1 cellular context compared by ENCODE assay signal in the genomic region with DNA sequence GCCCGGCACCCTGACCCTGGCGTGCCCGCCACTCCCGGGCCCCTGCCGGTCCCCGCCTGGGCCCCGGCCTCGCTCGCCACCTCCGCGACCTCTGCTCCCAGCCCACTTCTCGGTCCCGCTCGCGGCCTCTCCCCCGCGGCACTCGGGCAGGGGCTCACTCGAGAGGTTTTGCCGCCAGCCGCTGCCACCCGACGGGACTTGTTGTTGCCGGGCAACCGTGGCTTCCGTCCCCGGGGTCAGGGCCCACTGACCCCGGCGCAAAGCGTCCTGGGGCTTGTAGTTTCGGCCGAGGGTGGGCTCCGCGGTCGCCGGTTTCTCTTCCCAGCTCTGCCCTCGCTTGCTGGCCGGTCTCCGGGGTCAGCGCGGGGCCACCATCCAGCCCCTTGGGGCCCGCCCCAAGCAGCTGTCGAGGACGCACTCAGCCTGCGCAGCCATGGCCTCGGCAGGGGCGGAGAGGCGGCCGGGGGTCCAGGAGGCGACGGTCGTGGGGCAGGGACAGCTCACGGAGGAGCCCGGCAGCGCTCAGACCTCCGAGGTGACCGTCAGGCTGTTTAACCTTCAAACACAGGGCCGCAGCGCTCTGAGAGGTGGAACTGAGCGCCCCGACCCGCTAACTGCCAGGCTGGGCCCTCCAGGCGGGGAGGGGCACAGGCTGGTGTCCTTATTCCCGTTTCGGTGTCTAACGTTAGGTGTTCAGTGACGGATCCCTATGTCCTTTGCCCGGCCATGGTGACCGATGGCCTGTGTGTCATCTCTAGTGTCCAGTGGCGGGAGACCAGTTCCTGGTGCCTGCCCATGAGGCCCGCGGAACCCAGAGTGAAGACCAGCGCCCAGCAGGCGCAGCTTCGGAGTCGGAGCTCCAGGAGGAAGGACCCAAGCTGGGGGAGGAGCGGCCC.
A peak's percentile ranks its signal among the peaks of the same experiment; 100 is the strongest.
TF ChIP-seq lines count a peak whose summit lies in the region.

A gene with protein sequence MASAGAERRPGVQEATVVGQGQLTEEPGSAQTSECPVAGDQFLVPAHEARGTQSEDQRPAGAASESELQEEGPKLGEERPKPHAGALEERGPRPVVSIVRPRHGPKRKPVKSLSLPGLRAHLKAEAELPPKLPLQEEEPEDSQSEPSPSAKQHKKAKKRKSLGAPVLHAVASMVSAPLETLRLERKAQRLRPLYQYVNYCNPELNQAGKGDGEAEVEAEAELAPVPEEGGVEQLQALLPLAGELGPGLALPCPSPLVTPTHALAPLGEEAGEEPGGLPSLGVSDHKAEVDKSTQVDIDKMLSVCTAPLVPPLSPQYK (plus strand): TSS at position 277 of the 896 bp plus-strand sequence. CDS start 157 bp downstream, at position 434.
A gene with protein sequence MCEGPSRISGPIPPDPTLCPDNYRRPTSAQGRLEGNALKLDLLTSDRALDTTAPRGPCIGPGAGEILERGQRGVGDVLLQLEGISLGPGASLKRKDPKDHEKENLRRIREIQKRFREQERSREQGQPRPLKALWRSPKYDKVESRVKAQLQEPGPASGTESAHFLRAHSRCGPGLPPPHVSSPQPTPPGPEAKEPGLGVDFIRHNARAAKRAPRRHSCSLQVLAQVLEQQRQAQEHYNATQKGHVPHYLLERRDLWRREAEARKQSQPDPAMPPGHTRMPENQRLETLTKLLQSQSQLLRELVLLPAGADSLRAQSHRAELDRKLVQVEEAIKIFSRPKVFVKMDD (minus strand): TSS at position 213 of the 896 bp plus-strand sequence. CDS start 308 bp downstream, outside the sequence.

TF ChIP-seq in K562, 482 proteins besides CTCF, POLR2A, EP300 and RAD21 (continued from another document):
- TF ChIP-seq, protein P1, sequence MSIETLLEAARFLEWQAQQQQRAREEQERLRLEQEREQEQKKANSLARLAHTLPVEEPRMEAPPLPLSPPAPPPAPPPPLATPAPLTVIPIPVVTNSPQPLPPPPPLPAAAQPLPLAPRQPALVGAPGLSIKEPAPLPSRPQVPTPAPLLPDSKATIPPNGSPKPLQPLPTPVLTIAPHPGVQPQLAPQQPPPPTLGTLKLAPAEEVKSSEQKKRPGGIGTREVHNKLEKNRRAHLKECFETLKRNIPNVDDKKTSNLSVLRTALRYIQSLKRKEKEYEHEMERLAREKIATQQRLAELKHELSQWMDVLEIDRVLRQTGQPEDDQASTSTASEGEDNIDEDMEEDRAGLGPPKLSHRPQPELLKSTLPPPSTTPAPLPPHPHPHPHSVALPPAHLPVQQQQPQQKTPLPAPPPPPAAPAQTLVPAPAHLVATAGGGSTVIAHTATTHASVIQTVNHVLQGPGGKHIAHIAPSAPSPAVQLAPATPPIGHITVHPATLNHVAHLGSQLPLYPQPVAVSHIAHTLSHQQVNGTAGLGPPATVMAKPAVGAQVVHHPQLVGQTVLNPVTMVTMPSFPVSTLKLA (conservative IDR thresholded peaks at IDR 0.05), result 0 out of 4 replicates have a peak, but pooled peaks of 1 of the 2 experiments have one; percentile 51
- TF ChIP-seq, protein P2, sequence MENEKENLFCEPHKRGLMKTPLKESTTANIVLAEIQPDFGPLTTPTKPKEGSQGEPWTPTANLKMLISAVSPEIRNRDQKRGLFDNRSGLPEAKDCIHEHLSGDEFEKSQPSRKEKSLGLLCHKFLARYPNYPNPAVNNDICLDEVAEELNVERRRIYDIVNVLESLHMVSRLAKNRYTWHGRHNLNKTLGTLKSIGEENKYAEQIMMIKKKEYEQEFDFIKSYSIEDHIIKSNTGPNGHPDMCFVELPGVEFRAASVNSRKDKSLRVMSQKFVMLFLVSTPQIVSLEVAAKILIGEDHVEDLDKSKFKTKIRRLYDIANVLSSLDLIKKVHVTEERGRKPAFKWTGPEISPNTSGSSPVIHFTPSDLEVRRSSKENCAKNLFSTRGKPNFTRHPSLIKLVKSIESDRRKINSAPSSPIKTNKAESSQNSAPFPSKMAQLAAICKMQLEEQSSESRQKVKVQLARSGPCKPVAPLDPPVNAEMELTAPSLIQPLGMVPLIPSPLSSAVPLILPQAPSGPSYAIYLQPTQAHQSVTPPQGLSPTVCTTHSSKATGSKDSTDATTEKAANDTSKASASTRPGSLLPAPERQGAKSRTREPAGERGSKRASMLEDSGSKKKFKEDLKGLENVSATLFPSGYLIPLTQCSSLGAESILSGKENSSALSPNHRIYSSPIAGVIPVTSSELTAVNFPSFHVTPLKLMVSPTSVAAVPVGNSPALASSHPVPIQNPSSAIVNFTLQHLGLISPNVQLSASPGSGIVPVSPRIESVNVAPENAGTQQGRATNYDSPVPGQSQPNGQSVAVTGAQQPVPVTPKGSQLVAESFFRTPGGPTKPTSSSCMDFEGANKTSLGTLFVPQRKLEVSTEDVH (IDR thresholded peaks at IDR 0.05; ENCODE audit: low read depth, partially characterized antibody), result no peak
- TF ChIP-seq SMARCB1 (IDR thresholded peaks at IDR 0.05; ENCODE audit: insufficient read length, low read depth), result no peak
- no peak for TF ChIP-seq ZNF76 (CRISPR knock-in tag; IDR thresholded peaks at IDR 0.05; ENCODE audit: borderline replicate concordance)
- TF ChIP-seq ZNF551 (CRISPR knock-in tag; IDR thresholded peaks at IDR 0.05), result no peak
- no peak for TF ChIP-seq DACH1 (IDR thresholded peaks at IDR 0.05; ENCODE audit: partially characterized antibody)
- no peak for TF ChIP-seq RBM15 (IDR thresholded peaks at IDR 0.05; ENCODE audit: insufficient read depth, low read length)
- TF ChIP-seq, protein P3, sequence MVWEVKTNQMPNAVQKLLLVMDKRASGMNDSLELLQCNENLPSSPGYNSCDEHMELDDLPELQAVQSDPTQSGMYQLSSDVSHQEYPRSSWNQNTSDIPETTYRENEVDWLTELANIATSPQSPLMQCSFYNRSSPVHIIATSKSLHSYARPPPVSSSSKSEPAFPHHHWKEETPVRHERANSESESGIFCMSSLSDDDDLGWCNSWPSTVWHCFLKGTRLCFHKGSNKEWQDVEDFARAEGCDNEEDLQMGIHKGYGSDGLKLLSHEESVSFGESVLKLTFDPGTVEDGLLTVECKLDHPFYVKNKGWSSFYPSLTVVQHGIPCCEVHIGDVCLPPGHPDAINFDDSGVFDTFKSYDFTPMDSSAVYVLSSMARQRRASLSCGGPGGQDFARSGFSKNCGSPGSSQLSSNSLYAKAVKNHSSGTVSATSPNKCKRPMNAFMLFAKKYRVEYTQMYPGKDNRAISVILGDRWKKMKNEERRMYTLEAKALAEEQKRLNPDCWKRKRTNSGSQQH (CRISPR knock-in tag; IDR thresholded peaks at IDR 0.05), result no peak
- no peak for TF ChIP-seq ILK (tag; IDR thresholded peaks at IDR 0.05; ENCODE audit: borderline replicate concordance, low read depth)
- TF ChIP-seq NBN (IDR thresholded peaks at IDR 0.05; ENCODE audit: low read depth), result no peak
- TF ChIP-seq ZNF3 (CRISPR knock-in tag; IDR thresholded peaks at IDR 0.05), result no peak
- no peak for TF ChIP-seq HDGF (IDR thresholded peaks at IDR 0.05)
- TF ChIP-seq RHOXF2B (CRISPR knock-in tag; conservative IDR thresholded peaks at IDR 0.05), result no peak
- TF ChIP-seq, protein P4, sequence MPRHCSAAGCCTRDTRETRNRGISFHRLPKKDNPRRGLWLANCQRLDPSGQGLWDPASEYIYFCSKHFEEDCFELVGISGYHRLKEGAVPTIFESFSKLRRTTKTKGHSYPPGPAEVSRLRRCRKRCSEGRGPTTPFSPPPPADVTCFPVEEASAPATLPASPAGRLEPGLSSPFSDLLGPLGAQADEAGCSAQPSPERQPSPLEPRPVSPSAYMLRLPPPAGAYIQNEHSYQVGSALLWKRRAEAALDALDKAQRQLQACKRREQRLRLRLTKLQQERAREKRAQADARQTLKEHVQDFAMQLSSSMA (CRISPR knock-in tag; IDR thresholded peaks at IDR 0.05), result no peak
- no peak for TF ChIP-seq NFIX (CRISPR knock-in tag; IDR thresholded peaks at IDR 0.05; ENCODE audit: low read depth)
- no peak for TF ChIP-seq NR2F6 (CRISPR knock-in tag; IDR thresholded peaks at IDR 0.05)
- TF ChIP-seq ZNF140 (CRISPR knock-in tag; IDR thresholded peaks at IDR 0.05), result no peak
- TF ChIP-seq, protein P5, sequence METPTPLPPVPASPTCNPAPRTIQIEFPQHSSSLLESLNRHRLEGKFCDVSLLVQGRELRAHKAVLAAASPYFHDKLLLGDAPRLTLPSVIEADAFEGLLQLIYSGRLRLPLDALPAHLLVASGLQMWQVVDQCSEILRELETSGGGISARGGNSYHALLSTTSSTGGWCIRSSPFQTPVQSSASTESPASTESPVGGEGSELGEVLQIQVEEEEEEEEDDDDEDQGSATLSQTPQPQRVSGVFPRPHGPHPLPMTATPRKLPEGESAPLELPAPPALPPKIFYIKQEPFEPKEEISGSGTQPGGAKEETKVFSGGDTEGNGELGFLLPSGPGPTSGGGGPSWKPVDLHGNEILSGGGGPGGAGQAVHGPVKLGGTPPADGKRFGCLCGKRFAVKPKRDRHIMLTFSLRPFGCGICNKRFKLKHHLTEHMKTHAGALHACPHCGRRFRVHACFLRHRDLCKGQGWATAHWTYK (CRISPR knock-in tag; IDR thresholded peaks at IDR 0.05), result peak; percentile 27; the same call in 1 of the 2 replicates
- TF ChIP-seq, protein P6, sequence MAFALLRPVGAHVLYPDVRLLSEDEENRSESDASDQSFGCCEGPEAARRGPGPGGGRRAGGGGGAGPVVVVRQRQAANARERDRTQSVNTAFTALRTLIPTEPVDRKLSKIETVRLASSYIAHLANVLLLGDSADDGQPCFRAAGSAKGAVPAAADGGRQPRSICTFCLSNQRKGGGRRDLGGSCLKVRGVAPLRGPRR (CRISPR knock-in tag; IDR thresholded peaks at IDR 0.05), result no peak
- TF ChIP-seq ESRRB (CRISPR knock-in tag; IDR thresholded peaks at IDR 0.05; ENCODE audit: borderline replicate concordance), result no peak
- TF ChIP-seq MTF1 (CRISPR knock-in tag; IDR thresholded peaks at IDR 0.05; ENCODE audit: borderline replicate concordance), result no peak
- TF ChIP-seq, protein P7, sequence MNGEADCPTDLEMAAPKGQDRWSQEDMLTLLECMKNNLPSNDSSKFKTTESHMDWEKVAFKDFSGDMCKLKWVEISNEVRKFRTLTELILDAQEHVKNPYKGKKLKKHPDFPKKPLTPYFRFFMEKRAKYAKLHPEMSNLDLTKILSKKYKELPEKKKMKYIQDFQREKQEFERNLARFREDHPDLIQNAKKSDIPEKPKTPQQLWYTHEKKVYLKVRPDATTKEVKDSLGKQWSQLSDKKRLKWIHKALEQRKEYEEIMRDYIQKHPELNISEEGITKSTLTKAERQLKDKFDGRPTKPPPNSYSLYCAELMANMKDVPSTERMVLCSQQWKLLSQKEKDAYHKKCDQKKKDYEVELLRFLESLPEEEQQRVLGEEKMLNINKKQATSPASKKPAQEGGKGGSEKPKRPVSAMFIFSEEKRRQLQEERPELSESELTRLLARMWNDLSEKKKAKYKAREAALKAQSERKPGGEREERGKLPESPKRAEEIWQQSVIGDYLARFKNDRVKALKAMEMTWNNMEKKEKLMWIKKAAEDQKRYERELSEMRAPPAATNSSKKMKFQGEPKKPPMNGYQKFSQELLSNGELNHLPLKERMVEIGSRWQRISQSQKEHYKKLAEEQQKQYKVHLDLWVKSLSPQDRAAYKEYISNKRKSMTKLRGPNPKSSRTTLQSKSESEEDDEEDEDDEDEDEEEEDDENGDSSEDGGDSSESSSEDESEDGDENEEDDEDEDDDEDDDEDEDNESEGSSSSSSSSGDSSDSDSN (IDR thresholded peaks at IDR 0.05; ENCODE audit: borderline replicate concordance in 1 of 2, low read depth in 2 of 2, low read length in 2 of 2), result no peak
- no peak for TF ChIP-seq SMAD1 (IDR thresholded peaks at IDR 0.05; ENCODE audit: low read depth, low read length, partially characterized antibody)
